13 cellular contexts compared by ENCODE assay signal in the genomic region with DNA sequence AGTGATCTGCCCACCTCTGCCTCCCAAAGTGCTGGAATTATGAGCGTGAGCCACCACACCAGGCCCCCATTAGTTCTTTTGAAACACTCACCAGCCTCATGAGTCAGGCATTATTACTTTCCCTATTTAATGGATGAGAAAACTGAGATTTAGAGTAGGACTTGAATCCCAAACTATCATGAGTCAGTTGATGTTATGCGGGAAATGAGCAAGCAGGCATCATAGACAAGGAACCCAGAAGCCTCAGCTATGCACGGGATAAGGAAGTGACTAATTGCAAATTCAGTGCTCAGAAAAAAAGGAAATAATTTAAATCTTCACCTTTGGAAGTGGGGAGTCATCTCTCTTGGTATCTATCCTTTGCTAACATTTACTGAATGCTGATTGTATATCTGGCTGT.
DNase-seq lines count a peak whose midpoint lies in the region; ATAC-seq lines count a peak whose summit lies in the region.
"Had no signal": no experiment of that assay in that cellular context is flagged by ENCODE, and none has a peak within 500 bp of the region (broad histone marks: within the 10 kb centered on the region; RNA-seq: fewer than 3 reads in every experiment).

No MANE protein-coding gene starts in this region.

- no peaks in the 10 kb centered on the region for H3K36me3 Mint-ChIP-seq in activated CD4-positive, alpha-beta memory T cell treated with anti-CD3 and anti-CD28 coated beads, Interleukin-2, amount 10 ng/mL, durations not matched to agents 7 days and 5 days (ENCODE audit: low read depth)

- CTCF ChIA-PET in activated CD4-positive, alpha-beta memory T cell treated with anti-CD3 and anti-CD28 coated beads, Interleukin-2, amount 10 ng/mL, durations not matched to agents 7 days and 5 days (lab: Charles Lee), result no interaction called here

- no peaks in the 10 kb centered on the region for H3K9me3 Mint-ChIP-seq in activated CD4-positive, alpha-beta memory T cell treated with anti-CD3 and anti-CD28 coated beads, Interleukin-2, amount 10 ng/mL, durations not matched to agents 7 days and 5 days
- H3K9me3 Mint-ChIP-seq: activated CD4-positive, alpha-beta memory T cell treated with anti-CD3 and anti-CD28 coated beads for 36 hours had no signal

- peaks cover 5% of the 10 kb centered on the region for H3K4me1 Mint-ChIP-seq in activated CD4-positive, alpha-beta memory T cell treated with anti-CD3 and anti-CD28 coated beads, Interleukin-2, amount 10 ng/mL, durations not matched to agents 7 days and 5 days

- DNase-seq in AG08396 (ENCODE audit: low spot score) (peak; percentile 47), HPDE6-E6E7 (ENCODE audit: extremely low spot score) (peak; percentile 15), astrocyte of the hippocampus (ENCODE audit: low read depth, low spot score) (peak; percentile 25), glomerular endothelial cell (ENCODE audit: extremely low read depth, low read depth, low spot score) (peak; percentile 71), mucosa of gallbladder (ENCODE audit: low spot score) (no peak), cardiac septum (ENCODE audit: low spot score) (no peak)
- DNase-seq in activated CD4-positive, alpha-beta memory T cell treated with anti-CD3 and anti-CD28 coated beads, Interleukin-2, amount 10 ng/mL, durations not matched to agents 7 days and 5 days, result no peak
- DNase-seq: activated CD4-positive, alpha-beta memory T cell treated with anti-CD3 and anti-CD28 coated beads for 36 hours; aorta; left cardiac atrium; NCI-H1092; Right ventricle myocardium superior had no signal

- no peaks in the 10 kb centered on the region for H3K27me3 Mint-ChIP-seq in activated CD4-positive, alpha-beta memory T cell treated with anti-CD3 and anti-CD28 coated beads, Interleukin-2, amount 10 ng/mL, durations not matched to agents 7 days and 5 days
- H3K27me3 Mint-ChIP-seq: activated CD4-positive, alpha-beta memory T cell treated with anti-CD3 and anti-CD28 coated beads for 36 hours had no signal

- no peak overlapping the region for H3K27ac Mint-ChIP-seq in activated CD4-positive, alpha-beta memory T cell treated with anti-CD3 and anti-CD28 coated beads, Interleukin-2, amount 10 ng/mL, durations not matched to agents 7 days and 5 days
- H3K27ac Mint-ChIP-seq: activated CD4-positive, alpha-beta memory T cell treated with anti-CD3 and anti-CD28 coated beads for 36 hours had no signal

- no peak overlapping the region for H3K4me3 Mint-ChIP-seq in activated CD4-positive, alpha-beta memory T cell treated with anti-CD3 and anti-CD28 coated beads, Interleukin-2, amount 10 ng/mL, durations not matched to agents 7 days and 5 days
- H3K4me3 Mint-ChIP-seq: activated CD4-positive, alpha-beta memory T cell treated with anti-CD3 and anti-CD28 coated beads for 36 hours had no signal

- no peak for ATAC-seq in GM18870 (IDR thresholded peaks at IDR 0.05; ENCODE audit: unreplicated experiment)
- ATAC-seq: left cardiac atrium had no signal

- POLR2A ChIA-PET in activated CD4-positive, alpha-beta memory T cell treated with anti-CD3 and anti-CD28 coated beads, Interleukin-2, amount 10 ng/mL, durations not matched to agents 7 days and 5 days (lab: Charles Lee), result no interaction called here

- intact Hi-C loops in cardiac septum (cut with DNase I), result no loop called here

Comparison
In these comparisons a context has a peak if more than half of its experiments do, and no peak if none do; other contexts are left out.
1. DNase-seq: peak in AG08396 (single experiment), HPDE6-E6E7 (single experiment), astrocyte of the hippocampus (single experiment) and glomerular endothelial cell (single experiment); none in mucosa of gallbladder (single experiment), cardiac septum (single experiment) and activated CD4-positive, alpha-beta memory T cell treated with anti-CD3 and anti-CD28 coated beads, Interleukin-2, amount 10 ng/mL, durations not matched to agents 7 days and 5 days (single experiment).